9 cellular contexts compared by ENCODE assay signal in genomic region chr6:33840064-33840926, GRCh38. TPM values are rescaled to one million over a fixed set of nuclear protein-coding genes. Genes with fewer than 3 reads are reported as not detected.
A peak's percentile ranks its signal among the peaks of the same experiment; 100 is the strongest.
DNase-seq lines count a peak whose midpoint lies in the region; ATAC-seq and TF ChIP-seq lines count a peak whose summit lies in the region.
"Had no signal": no experiment of that assay in that cellular context is flagged by ENCODE, and none has a peak within 500 bp of the region (broad histone marks: within the 10 kb centered on the region; RNA-seq: fewer than 3 reads in every experiment).

No MANE protein-coding gene starts in this region.

- ATAC-seq in HG02981 (IDR thresholded peaks at IDR 0.05; ENCODE audit: unreplicated experiment) (peak; percentile 54), left colon (peak; percentile 51)
- ATAC-seq in stimulated activated naive CD8-positive, alpha-beta T cell treated with anti-CD3 and anti-CD28 coated beads, Interleukin-15, Interleukin-2, amounts not matched to agents 100 U/mL and 50 U/mL, for 24 hours, result peak; percentile 93

- no peak for TF ChIP-seq CTCF in astrocyte of the cerebellum (IDR thresholded peaks at IDR 0.05; ENCODE audit: low read depth, low read length, missing control alignments)

- no peak overlapping the region for H3K4me3 ChIP-seq in astrocyte of the cerebellum (ENCODE audit: low read depth, low read length)
- H3K4me3 ChIP-seq: dorsolateral prefrontal cortex had no signal

- in situ Hi-C loops in astrocyte of the cerebellum (cut with HindIII; ENCODE audit: low sequenced_read_pairs), result no loop called here

- intact Hi-C loops in left colon (cut with DNase I, micrococcal nuclease), result no loop called here

- peak; percentile 17 for DNase-seq in NCI-H2227 (lab: John Stamatoyannopoulos, UW; ENCODE audit: unreplicated experiment)
- no peak for DNase-seq in NCI-H2227 treated with DMSO at 0.1 percent for 48 hours (lab: John Stamatoyannopoulos, UW)
- DNase-seq in SHP77 treated with DMSO at 0.1 percent for 48 hours (lab: John Stamatoyannopoulos, UW), result peak; percentile 80
- DNase-seq in astrocyte of the cerebellum (ENCODE audit: low read depth), result peak; percentile 78
- peak in 1 of 2 donors; percentile 37 for DNase-seq in left colon
- peak; percentile 37 for DNase-seq in stimulated activated naive CD8-positive, alpha-beta T cell treated with anti-CD3 and anti-CD28 coated beads, Interleukin-15, Interleukin-2, amounts not matched to agents 100 U/mL and 50 U/mL, for 24 hours
- DNase-seq in mesenteric fat pad (ENCODE audit: low spot score), result no peak

RNA-seq across cellular contexts. Expression of gene MLN, which starts 36.5 kb away (rescaled TPM):
- total RNA-seq in left colon (not detected), mesenteric fat pad (not detected)
- total RNA-seq: dorsolateral prefrontal cortex had no signal

RNA-seq across cellular contexts. Expression of gene LEMD2, which starts 51.4 kb away (rescaled TPM):
- total RNA-seq in left colon (10 to 100 TPM; 62.6 to 66.7 TPM), mesenteric fat pad (37.7 TPM)

Comparison
In these comparisons a context has a peak if more than half of its experiments do, and no peak if none do; other contexts are left out.
1. DNase-seq: peak in NCI-H2227 (single experiment), SHP77 treated with DMSO at 0.1 percent for 48 hours (single experiment), astrocyte of the cerebellum (single experiment) and stimulated activated naive CD8-positive, alpha-beta T cell treated with anti-CD3 and anti-CD28 coated beads, Interleukin-15, Interleukin-2, amounts not matched to agents 100 U/mL and 50 U/mL, for 24 hours (single experiment); none in NCI-H2227 treated with DMSO at 0.1 percent for 48 hours (single experiment) and mesenteric fat pad (single experiment).
2. Peak in every context shown above with its lines, with median percentiles within 50 percentile points of each other: ATAC-seq.